Comparison of ENCODE assay signal across 8 cellular contexts in the genomic region with DNA sequence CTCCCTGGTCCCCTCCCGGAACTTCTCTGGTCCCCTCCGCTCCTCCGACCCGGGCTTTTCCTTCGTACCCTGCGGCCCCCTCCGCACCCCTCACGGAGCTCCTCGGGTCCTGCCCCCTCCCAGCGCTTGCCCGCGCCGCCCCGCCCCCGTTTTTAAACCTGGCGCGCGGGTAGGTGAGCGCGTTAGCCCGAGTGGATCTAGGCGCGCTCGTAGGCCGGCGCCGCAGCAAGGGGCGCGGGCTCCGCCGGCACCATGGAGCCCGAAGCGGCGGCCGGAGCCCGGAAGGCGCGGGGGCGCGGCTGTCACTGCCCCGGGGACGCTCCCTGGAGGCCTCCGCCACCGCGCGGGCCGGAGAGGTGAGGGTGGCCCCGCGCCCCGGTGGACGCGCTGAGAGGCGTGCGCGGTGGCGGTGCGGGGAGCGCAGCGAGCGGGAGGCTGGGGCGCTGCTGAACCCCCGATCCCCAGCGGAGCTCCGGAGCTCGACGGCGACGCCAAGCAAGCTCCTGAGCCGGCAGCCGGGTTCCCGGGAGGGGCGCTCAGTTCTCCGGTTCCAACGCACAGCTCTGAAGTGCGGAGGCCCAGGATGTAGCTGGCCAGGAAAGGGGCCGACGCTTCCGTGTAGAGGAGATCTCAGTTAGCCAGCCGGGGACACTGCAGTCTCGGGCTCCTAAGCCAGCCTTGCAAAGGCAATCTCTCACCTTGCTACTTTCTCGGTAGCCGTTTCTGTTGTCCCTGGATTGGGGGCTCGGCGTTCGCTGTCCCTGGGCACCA. TPM values are rescaled to one million over a fixed set of nuclear protein-coding genes. Genes with fewer than 3 reads are reported as not detected.
A peak's percentile ranks its signal among the peaks of the same experiment; 100 is the strongest.
DNase-seq lines count a peak whose midpoint lies in the region; ATAC-seq and TF ChIP-seq lines count a peak whose summit lies in the region.

A gene with protein sequence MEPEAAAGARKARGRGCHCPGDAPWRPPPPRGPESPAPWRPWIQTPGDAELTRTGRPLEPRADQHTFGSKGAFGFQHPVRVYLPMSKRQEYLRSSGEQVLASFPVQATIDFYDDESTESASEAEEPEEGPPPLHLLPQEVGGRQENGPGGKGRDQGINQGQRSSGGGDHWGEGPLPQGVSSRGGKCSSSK (plus strand): TSS at position 182 of the 771 bp plus-strand sequence. CDS start 71 bp downstream, at position 253.

- peak within 1 kb of the TSS; percentile 26 to 48 (median 29) for H3K4me3 ChIP-seq in right lobe of liver
- peak within 1 kb of the TSS; percentile 27 to 54 for H3K4me3 ChIP-seq in tibial artery

- H3K27me3 ChIP-seq in right lobe of liver (no peaks in the 10 kb centered on the region), tibial artery (peaks cover 0 to 52% of the 10 kb centered on the region in 2 donors)

- intact Hi-C loops in right lobe of liver (cut with DNase I) = no loop called here
- intact Hi-C loops in tibial artery (cut with DNase I; ENCODE audit: low total_unique reads) = no loop called here

- CTCF ChIA-PET in GM10248 (lab: Yijun Ruan, JAX) = interaction anchor here (1.5 to 3.1 kb wide), 3 partner anchors 8 to 29 kb away, joined by 4 to 17 read pairs (median 15); no protein-coding TSS in a partner anchor

- peaks cover 70% of the 10 kb centered on the region for H3K27me3 Mint-ChIP-seq in brain

- H3K36me3 ChIP-seq in right lobe of liver (no peaks in the 10 kb centered on the region), tibial artery (no peaks in the 10 kb centered on the region)

- H3K4me3 Mint-ChIP-seq in brain = peak within 1 kb of the TSS; percentile 68 to 79 (median 74)

- no peak for TF ChIP-seq POLR2A in right lobe of liver (IDR thresholded peaks at IDR 0.05)

- H3K27ac Mint-ChIP-seq in brain = no peak within 1 kb of the TSS

- peaks cover 0 to 14% (median 8%) of the 10 kb centered on the region in 5 experiments for H3K9me3 Mint-ChIP-seq in brain

- no peak for ATAC-seq in right lobe of liver
- no peak for ATAC-seq in HG02938 (IDR thresholded peaks at IDR 0.05; ENCODE audit: unreplicated experiment)
- no peak for ATAC-seq in GM18873 (IDR thresholded peaks at IDR 0.05; ENCODE audit: low FRiP score, unreplicated experiment)

- H3K4me1 Mint-ChIP-seq in brain = peaks cover 19% of the 10 kb centered on the region

- DNase-seq in GM10248 (ENCODE audit: extremely low spot score) (peak; percentile 45), NCI-H345 (lab: John Stamatoyannopoulos, UW) (peak; percentile 70), right lobe of liver (peak in 1 of 3 donors; percentile 31), tibial artery (no peak), DMS114 treated with DMSO at 0.1 percent for 48 hours (lab: John Stamatoyannopoulos, UW; ENCODE audit: unreplicated experiment) (no peak)

- no peaks in the 10 kb centered on the region for H3K36me3 Mint-ChIP-seq in brain

- POLR2A ChIA-PET in GM10248 (lab: Yijun Ruan, JAX) = no interaction called here

- H3K4me1 ChIP-seq in right lobe of liver (peaks cover 0 to 11% (median 0%) of the 10 kb centered on the region in 4 donors), tibial artery (peaks cover 0 to 26% (median 18%) of the 10 kb centered on the region in 4 donors)

- H3K27ac ChIP-seq in right lobe of liver (no peak within 1 kb of the TSS), tibial artery (no peak within 1 kb of the TSS)

- H3K9me3 ChIP-seq in right lobe of liver (no peaks in the 10 kb centered on the region), tibial artery (no peaks in the 10 kb centered on the region)

- TF ChIP-seq CTCF in GM10248 (IDR thresholded peaks at IDR 0.05; ENCODE audit: control extremely low read depth, extremely low read depth, low read depth, missing control alignments) (no peak), brain (conservative IDR thresholded peaks at IDR 0.05) (no peak), right lobe of liver (IDR thresholded peaks at IDR 0.05) (no peak), tibial artery (IDR thresholded peaks at IDR 0.05) (no peak)

- WGBS in right lobe of liver (ENCODE audit: insufficient coverage, low coverage, low lambda C conversion rate, missing lambda C conversion rate) = 3% methylated on average over 26 of the region's 85 CpGs

RNA-seq across cellular contexts. Expression of the gene that starts here (rescaled TPM):
- 68.7 TPM for polyA plus RNA-seq in brain (ENCODE audit: insufficient read depth, low read depth, low replicate concordance)
- total RNA-seq in right lobe of liver = under 1 TPM in 3 of 6 experiments, not detected in 3; 0.12 to 0.18 (median 0.17) TPM

Comparison
In these comparisons a context has a peak if more than half of its experiments do, and no peak if none do; other contexts are left out.
1. DNase-seq: peak in GM10248 (single experiment) and NCI-H345 (single experiment); none in tibial artery (0 of 2) and DMS114 treated with DMSO at 0.1 percent for 48 hours (single experiment).